Comparison of ENCODE assay signal across 8 cellular contexts in the genomic region with DNA sequence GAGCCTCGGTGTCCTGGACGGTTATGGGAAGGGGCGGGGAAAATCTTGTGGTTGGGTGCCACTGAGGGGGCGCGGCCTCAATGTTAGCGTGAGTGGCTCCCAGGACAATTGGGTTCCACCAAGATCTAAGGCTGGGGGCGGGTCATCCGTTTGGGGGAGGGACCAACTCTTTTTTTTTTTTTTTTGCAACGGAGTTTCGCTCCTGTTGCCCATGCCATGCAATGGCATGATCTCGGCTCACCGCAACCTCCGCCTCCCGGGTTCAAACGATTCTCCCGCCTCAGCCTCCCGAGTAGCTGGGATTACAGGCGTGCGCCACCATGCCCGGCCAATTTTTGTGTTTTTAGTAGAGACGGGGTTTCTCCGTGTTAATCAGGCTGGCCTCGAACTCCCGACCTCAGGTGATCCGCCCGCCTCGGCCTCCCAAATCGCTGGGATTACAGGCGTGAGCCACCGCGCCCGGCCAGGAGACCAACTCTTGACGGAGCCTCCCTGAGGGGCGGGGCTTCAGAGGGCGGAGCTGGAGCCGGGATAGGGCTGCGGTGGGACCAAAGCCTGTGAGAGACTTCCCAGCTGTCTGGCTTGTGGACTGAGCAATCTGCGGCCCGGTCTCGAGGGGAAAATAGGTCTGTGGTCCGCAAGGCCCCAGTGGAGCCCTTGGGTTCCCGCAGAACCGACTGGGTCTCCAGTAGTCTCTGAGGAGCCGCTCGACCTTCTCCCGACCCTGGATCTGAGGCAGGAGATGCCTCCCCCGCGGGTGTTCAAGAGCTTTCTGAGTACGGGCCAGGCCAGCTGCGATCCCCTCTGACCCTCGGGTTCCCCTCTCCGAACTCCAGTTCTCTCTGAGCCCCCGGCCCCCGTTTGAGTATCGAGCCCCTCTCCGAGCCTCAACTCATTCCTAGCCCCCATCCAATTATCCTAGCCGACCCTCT. TPM values are rescaled to one million over a fixed set of nuclear protein-coding genes. Genes with fewer than 3 reads are reported as not detected.
DNase-seq lines count a peak whose midpoint lies in the region; ATAC-seq and TF ChIP-seq lines count a peak whose summit lies in the region.

No MANE protein-coding gene starts in this region.

- intact Hi-C loops in ascending aorta (cut with DNase I) (loop anchor here (1.0 to 5.0 kb wide), 6 partner anchors 48 to 336 kb away; partner anchors contain the start of genes CPNE1, ERGIC3, PHF20 and RBM12), posterior vena cava (cut with DNase I) (no loop called here)

- H3K27me3 ChIP-seq in SJCRH30 (no peaks in the 10 kb centered on the region), ascending aorta (no peaks in the 10 kb centered on the region), right atrium auricular region (no peaks in the 10 kb centered on the region)

- H3K27ac ChIP-seq in SJCRH30 (peak overlapping the region; percentile 60), ascending aorta (peak overlapping the region; percentile 71 to 75), right atrium auricular region (peak overlapping the region; percentile 90 to 94)

- DNase-seq in NCI-H82 (lab: John Stamatoyannopoulos, UW) = peak; percentile 88
- DNase-seq in NCI-H82 treated with DMSO at 0.1 percent for 48 hours (lab: John Stamatoyannopoulos, UW; ENCODE audit: unreplicated experiment) = no peak
- DNase-seq in Jurkat, Clone E6-1 (ENCODE audit: low read depth, low spot score) = peak; percentile 99
- DNase-seq in SJCRH30 = peak; percentile 91 to 93
- peak; percentile 59 to 93 for DNase-seq in ascending aorta (ENCODE audit: low spot score in 2 of 2)
- DNase-seq in right atrium auricular region (ENCODE audit: low spot score) = peak; percentile 88
- peak; percentile 96 for DNase-seq in posterior vena cava (ENCODE audit: low spot score)

- no peak overlapping the region for H3K4me3 ChIP-seq in Jurkat, Clone E6-1 (ENCODE audit: low read length)
- H3K4me3 ChIP-seq in SJCRH30 (peak overlapping the region; percentile 56), ascending aorta (peak overlapping the region; percentile 60 to 61), right atrium auricular region (peak overlapping the region; percentile 49 to 69)

- no peaks in the 10 kb centered on the region for H3K9me3 ChIP-seq in SJCRH30 (replicated peaks)
- H3K9me3 ChIP-seq in ascending aorta = no peaks in the 10 kb centered on the region
- H3K9me3 ChIP-seq in right atrium auricular region = no peaks in the 10 kb centered on the region

- no peak for TF ChIP-seq CTCF in ascending aorta (IDR thresholded peaks at IDR 0.05)
- TF ChIP-seq CTCF in right atrium auricular region (IDR thresholded peaks at IDR 0.05) = no peak

- peaks cover 2% of the 10 kb centered on the region; the same call in 1 of the 2 replicates for H3K4me1 ChIP-seq in SJCRH30
- H3K4me1 ChIP-seq in ascending aorta = peaks cover 5 to 16% of the 10 kb centered on the region in 2 donors
- H3K4me1 ChIP-seq in right atrium auricular region = peaks cover 0 to 36% of the 10 kb centered on the region in 2 donors

- H3K36me3 ChIP-seq in SJCRH30 (peaks cover 11% of the 10 kb centered on the region; the same call in 1 of the 2 replicates), ascending aorta (no peaks in the 10 kb centered on the region), right atrium auricular region (no peaks in the 10 kb centered on the region)

- no peak for ATAC-seq in HG02763 (IDR thresholded peaks at IDR 0.05; ENCODE audit: unreplicated experiment)

RNA-seq across cellular contexts. Expression of gene SPAG4, which starts 1.1 kb away (rescaled TPM):
- polyA plus RNA-seq in Jurkat, Clone E6-1 (2012; ENCODE audit: insufficient read depth, insufficient read length) = 2.8 TPM
- total RNA-seq in SJCRH30 (2014; rRNA removed; shearing (Covaris generic)) = 3.5 and 4.3 TPM in 2 replicates
- 35.3 TPM for total RNA-seq in ascending aorta
- total RNA-seq in right atrium auricular region = 1 to 10 TPM; 4.6 to 5.5 TPM
- total RNA-seq in posterior vena cava = 1 to 10 TPM; 2.1 to 2.8 TPM

RNA-seq across cellular contexts. Expression of gene CPNE1, which starts 48.0 kb away (rescaled TPM):
- 87.7 TPM for polyA plus RNA-seq in Jurkat, Clone E6-1 (2012; ENCODE audit: insufficient read depth, insufficient read length)
- total RNA-seq in SJCRH30 (2014; rRNA removed; shearing (Covaris generic)) = 276 and 297 TPM in 2 replicates
- total RNA-seq in ascending aorta (208 TPM), right atrium auricular region (10 to 100 TPM; 39.2 to 60.4 TPM), posterior vena cava (100 to 1,000 TPM; 122 to 130 TPM)

RNA-seq across cellular contexts. Expression of gene RBM12, which starts 48.0 kb away (rescaled TPM):
- 99.2 TPM for polyA plus RNA-seq in Jurkat, Clone E6-1 (2012; ENCODE audit: insufficient read depth, insufficient read length)
- total RNA-seq in SJCRH30 (2014; rRNA removed; shearing (Covaris generic)) = 137 and 142 TPM in 2 replicates
- total RNA-seq in ascending aorta (8.9 TPM), right atrium auricular region (10 to 100 TPM; 18.4 to 20.9 TPM), posterior vena cava (10 to 100 TPM; 59.4 to 61.4 TPM)
